ENCODE assay signal across 29 cellular contexts in the genomic region with DNA sequence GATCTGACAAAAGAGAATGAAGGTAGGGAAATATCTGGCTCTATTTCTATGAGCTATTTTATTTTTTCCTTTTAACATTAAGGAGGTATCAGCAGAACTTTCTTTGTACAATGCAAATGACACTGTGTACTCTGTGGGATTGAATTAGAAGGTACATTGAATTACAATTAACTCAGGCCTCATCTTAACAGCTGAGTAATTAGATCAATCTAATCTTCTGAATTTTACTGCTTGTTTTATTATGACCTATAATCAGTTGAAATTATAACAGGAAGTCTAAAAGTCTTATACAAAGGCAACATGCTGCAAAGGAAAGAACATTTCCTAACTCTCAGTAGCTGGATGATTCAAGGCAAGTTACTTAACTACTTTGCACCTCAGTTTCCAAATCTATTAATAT.
DNase-seq lines count a peak whose midpoint lies in the region; ATAC-seq, FAIRE-seq and TF ChIP-seq lines count a peak whose summit lies in the region.
"Had no signal": no experiment of that assay in that cellular context is flagged by ENCODE, and none has a peak within 500 bp of the region (broad histone marks: within the 10 kb centered on the region; RNA-seq: fewer than 3 reads in every experiment).

No MANE protein-coding gene starts in this region.

- POLR2A ChIA-PET in A549 (lab: Yijun Ruan, JAX): no interaction called here
- POLR2A ChIA-PET in A673 (lab: Charles Lee; ENCODE audit: low non-redundant PET): interaction anchor here (0.6 kb wide), 1 partner anchor 18 kb away, joined by 3 read pairs; no protein-coding TSS in a partner anchor

- DNase-seq in A549 (ENCODE audit: low read depth in 1 of 2, low spot score in 1 of 2) (no peak), A673 (ENCODE audit: low spot score) (peak; percentile 58), dermis blood vessel endothelial cell (peak; percentile 13), NCI-H187 treated with DMSO at 0.1 percent for 48 hours (lab: John Stamatoyannopoulos, UW) (no peak)
- no peak for DNase-seq in stimulated activated CD4-positive, alpha-beta T cell treated with anti-CD3 and anti-CD28 coated beads, Interleukin-12 subunit alpha, Interleukin-12 subunit beta, amount 100 ng/mL, for 4 hours
- DNase-seq: ACHN; BE2C; CD8-positive, alpha-beta memory T cell; DMS 273 treated with DMSO at 0.1 percent for 48 hours; DMS79; EL; GDM1; HCEC 1CT; IMR-90; KG1; MM.1S; NCI-H1092; NCI-H1417 treated with DMSO at 0.1 percent for 48 hours; NCI-H1694 treated with DMSO at 0.1 percent for 48 hours; NCI-H2081 treated with DMSO at 0.1 percent for 48 hours; NCI-H2171; NCI-H226; NCI-H510A; PC-9; Right ventricle myocardium superior had no signal

- TF ChIP-seq POLR2A in A549 (IDR thresholded peaks at IDR 0.05; ENCODE audit: low read length): no peak

- peak; percentile 51 for FAIRE-seq in A549 (lab: Jason Lieb, UNC)
- FAIRE-seq: GM12878, H1 had no signal

- H3K4me1 ChIP-seq in A549 (no peaks in the 10 kb centered on the region), A673 (ENCODE audit: insufficient read depth, low read length, poor library complexity, severe bottlenecking) (peaks cover 12% of the 10 kb centered on the region), neutrophil (ENCODE audit: control insufficient read depth in 1 of 2, insufficient read depth in 1 of 2, low read depth in 1 of 2, low read length in 1 of 2) (peaks cover 16 to 19% of the 10 kb centered on the region in 2 experiments)

- H3K27ac ChIP-seq in A549 (no peak overlapping the region), A673 (ENCODE audit: low read depth, low read length, poor library complexity, severe bottlenecking) (no peak overlapping the region), neutrophil (peak overlapping the region; percentile 52)
- H3K27ac ChIP-seq: PC-9 had no signal

- ATAC-seq in A549: no peak
- no peak for ATAC-seq in GM18909 (IDR thresholded peaks at IDR 0.05; ENCODE audit: poor library complexity, unreplicated experiment)
- ATAC-seq: GM12878 had no signal

- H3K36me3 ChIP-seq in A673 (ENCODE audit: insufficient read depth, low read length, poor library complexity, severe bottlenecking) (no peaks in the 10 kb centered on the region), neutrophil (no peaks in the 10 kb centered on the region)
- H3K36me3 ChIP-seq: BE2C had no signal

- intact Hi-C loops in A673 (cut with micrococcal nuclease; ENCODE audit: unreplicated experiment): no loop called here

- no peak overlapping the region for H3K4me3 ChIP-seq in A549
- no peak overlapping the region for H3K4me3 ChIP-seq in A673 (ENCODE audit: low read depth, low read length, poor library complexity, severe bottlenecking)
- no peak overlapping the region for H3K4me3 ChIP-seq in neutrophil (ENCODE audit: low read depth in 1 of 2, low read length in 1 of 2)
- H3K4me3 ChIP-seq: GM12878, PC-9 had no signal

- no peak for TF ChIP-seq EP300 in A549 (IDR thresholded peaks at IDR 0.05)

- no peak for TF ChIP-seq CTCF in A549 (IDR thresholded peaks at IDR 0.05)
- TF ChIP-seq CTCF in A673 (conservative IDR thresholded peaks at IDR 0.05; ENCODE audit: low read depth, low read length): no peak
- TF ChIP-seq CTCF in neutrophil (IDR thresholded peaks at IDR 0.05): no peak

- H3K27me3 ChIP-seq in A673 (replicated peaks; ENCODE audit: insufficient read depth, low read depth, low read length, poor library complexity): no peaks in the 10 kb centered on the region
- H3K27me3 ChIP-seq in neutrophil: no peaks in the 10 kb centered on the region
- H3K27me3 ChIP-seq: BE2C had no signal

- no TSS peak for BruUV-seq in A673 (replicated peaks; lab: Mats Ljungman, UMichigan)

- H3K9me3 ChIP-seq in A549: no peaks in the 10 kb centered on the region
- no peaks in the 10 kb centered on the region for H3K9me3 ChIP-seq in A673 (ENCODE audit: low read depth, low read length, poor library complexity, severe bottlenecking)
- no peaks in the 10 kb centered on the region for H3K9me3 ChIP-seq in neutrophil
- H3K9me3 ChIP-seq: BE2C had no signal

- CTCF ChIA-PET in A549 (lab: Yijun Ruan, JAX) (interaction anchor here (0.7 to 1.4 kb wide), 6 partner anchors 10 to 1125 kb away, joined by 3 to 4 read pairs (median 3); no protein-coding TSS in a partner anchor), A673 (lab: Charles Lee) (interaction anchor here (1.1 kb wide), 1 partner anchor 33 kb away, joined by 3 read pairs; no protein-coding TSS in a partner anchor)

- no peak for TF ChIP-seq RAD21 in A549 (conservative IDR thresholded peaks at IDR 0.05 in 1 of 2, IDR thresholded peaks at IDR 0.05 in 1 of 2)

- no peak overlapping the region for H3K4me2 ChIP-seq in A549
- H3K4me2 ChIP-seq: PC-9 had no signal

TF ChIP-seq in A549, 52 proteins besides CTCF, POLR2A, EP300 and RAD21 (continues in another document):
- TF ChIP-seq KDM1A (IDR thresholded peaks at IDR 0.05; ENCODE audit: low read depth): no peak
- TF ChIP-seq JUNB (IDR thresholded peaks at IDR 0.05): no peak
- no peak for TF ChIP-seq TP53 (CRISPR knock-in tag; IDR thresholded peaks at IDR 0.05)
- TF ChIP-seq MAFK (IDR thresholded peaks at IDR 0.05; ENCODE audit: partially characterized antibody): no peak
- no peak for TF ChIP-seq HEYL (CRISPR knock-in tag; IDR thresholded peaks at IDR 0.05)
- no peak for TF ChIP-seq SREBF2 (IDR thresholded peaks at IDR 0.05)
- TF ChIP-seq EHF (CRISPR knock-in tag; IDR thresholded peaks at IDR 0.05): no peak
- TF ChIP-seq, protein P1, sequence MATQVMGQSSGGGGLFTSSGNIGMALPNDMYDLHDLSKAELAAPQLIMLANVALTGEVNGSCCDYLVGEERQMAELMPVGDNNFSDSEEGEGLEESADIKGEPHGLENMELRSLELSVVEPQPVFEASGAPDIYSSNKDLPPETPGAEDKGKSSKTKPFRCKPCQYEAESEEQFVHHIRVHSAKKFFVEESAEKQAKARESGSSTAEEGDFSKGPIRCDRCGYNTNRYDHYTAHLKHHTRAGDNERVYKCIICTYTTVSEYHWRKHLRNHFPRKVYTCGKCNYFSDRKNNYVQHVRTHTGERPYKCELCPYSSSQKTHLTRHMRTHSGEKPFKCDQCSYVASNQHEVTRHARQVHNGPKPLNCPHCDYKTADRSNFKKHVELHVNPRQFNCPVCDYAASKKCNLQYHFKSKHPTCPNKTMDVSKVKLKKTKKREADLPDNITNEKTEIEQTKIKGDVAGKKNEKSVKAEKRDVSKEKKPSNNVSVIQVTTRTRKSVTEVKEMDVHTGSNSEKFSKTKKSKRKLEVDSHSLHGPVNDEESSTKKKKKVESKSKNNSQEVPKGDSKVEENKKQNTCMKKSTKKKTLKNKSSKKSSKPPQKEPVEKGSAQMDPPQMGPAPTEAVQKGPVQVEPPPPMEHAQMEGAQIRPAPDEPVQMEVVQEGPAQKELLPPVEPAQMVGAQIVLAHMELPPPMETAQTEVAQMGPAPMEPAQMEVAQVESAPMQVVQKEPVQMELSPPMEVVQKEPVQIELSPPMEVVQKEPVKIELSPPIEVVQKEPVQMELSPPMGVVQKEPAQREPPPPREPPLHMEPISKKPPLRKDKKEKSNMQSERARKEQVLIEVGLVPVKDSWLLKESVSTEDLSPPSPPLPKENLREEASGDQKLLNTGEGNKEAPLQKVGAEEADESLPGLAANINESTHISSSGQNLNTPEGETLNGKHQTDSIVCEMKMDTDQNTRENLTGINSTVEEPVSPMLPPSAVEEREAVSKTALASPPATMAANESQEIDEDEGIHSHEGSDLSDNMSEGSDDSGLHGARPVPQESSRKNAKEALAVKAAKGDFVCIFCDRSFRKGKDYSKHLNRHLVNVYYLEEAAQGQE (IDR thresholded peaks at IDR 0.05): no peak
- TF ChIP-seq, protein P2, sequence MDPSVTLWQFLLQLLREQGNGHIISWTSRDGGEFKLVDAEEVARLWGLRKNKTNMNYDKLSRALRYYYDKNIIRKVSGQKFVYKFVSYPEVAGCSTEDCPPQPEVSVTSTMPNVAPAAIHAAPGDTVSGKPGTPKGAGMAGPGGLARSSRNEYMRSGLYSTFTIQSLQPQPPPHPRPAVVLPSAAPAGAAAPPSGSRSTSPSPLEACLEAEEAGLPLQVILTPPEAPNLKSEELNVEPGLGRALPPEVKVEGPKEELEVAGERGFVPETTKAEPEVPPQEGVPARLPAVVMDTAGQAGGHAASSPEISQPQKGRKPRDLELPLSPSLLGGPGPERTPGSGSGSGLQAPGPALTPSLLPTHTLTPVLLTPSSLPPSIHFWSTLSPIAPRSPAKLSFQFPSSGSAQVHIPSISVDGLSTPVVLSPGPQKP (IDR thresholded peaks at IDR 0.05; ENCODE audit: low read depth, low read length): no peak
- TF ChIP-seq ZC3H11A (IDR thresholded peaks at IDR 0.05): no peak
- TF ChIP-seq, protein P3, sequence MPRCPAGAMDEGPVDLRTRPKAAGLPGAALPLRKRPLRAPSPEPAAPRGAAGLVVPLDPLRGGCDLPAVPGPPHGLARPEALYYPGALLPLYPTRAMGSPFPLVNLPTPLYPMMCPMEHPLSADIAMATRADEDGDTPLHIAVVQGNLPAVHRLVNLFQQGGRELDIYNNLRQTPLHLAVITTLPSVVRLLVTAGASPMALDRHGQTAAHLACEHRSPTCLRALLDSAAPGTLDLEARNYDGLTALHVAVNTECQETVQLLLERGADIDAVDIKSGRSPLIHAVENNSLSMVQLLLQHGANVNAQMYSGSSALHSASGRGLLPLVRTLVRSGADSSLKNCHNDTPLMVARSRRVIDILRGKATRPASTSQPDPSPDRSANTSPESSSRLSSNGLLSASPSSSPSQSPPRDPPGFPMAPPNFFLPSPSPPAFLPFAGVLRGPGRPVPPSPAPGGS (IDR thresholded peaks at IDR 0.05): no peak
- no peak for TF ChIP-seq ZNF302 (CRISPR knock-in tag; IDR thresholded peaks at IDR 0.05)
- TF ChIP-seq, protein P4, sequence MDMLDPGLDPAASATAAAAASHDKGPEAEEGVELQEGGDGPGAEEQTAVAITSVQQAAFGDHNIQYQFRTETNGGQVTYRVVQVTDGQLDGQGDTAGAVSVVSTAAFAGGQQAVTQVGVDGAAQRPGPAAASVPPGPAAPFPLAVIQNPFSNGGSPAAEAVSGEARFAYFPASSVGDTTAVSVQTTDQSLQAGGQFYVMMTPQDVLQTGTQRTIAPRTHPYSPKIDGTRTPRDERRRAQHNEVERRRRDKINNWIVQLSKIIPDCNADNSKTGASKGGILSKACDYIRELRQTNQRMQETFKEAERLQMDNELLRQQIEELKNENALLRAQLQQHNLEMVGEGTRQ (IDR thresholded peaks at IDR 0.05): no peak

Comparison
In these comparisons a context has a peak if more than half of its experiments do, and no peak if none do; other contexts are left out.
1. DNase-seq: peak in A673 (single experiment) and dermis blood vessel endothelial cell (single experiment); none in A549 (0 of 2), NCI-H187 treated with DMSO at 0.1 percent for 48 hours (single experiment) and stimulated activated CD4-positive, alpha-beta T cell treated with anti-CD3 and anti-CD28 coated beads, Interleukin-12 subunit alpha, Interleukin-12 subunit beta, amount 100 ng/mL, for 4 hours (single experiment).